ENCODE assay signal across 1 cellular context in genomic region chr12:24561882-24562760, GRCh38.
TF ChIP-seq lines count a peak whose summit lies in the region.

No MANE protein-coding gene starts in this region.

TF ChIP-seq in HepG2, 621 proteins besides CTCF, POLR2A, EP300 and RAD21:
- TF ChIP-seq ZHX1 (CRISPR knock-in tag; IDR thresholded peaks at IDR 0.05; ENCODE audit: low read depth) (no peak), AGO1 (IDR thresholded peaks at IDR 0.05; ENCODE audit: low read depth, low read length, poor library complexity, severe bottlenecking) (peak; percentile 34), REPIN1 (CRISPR knock-in tag; IDR thresholded peaks at IDR 0.05; ENCODE audit: borderline replicate concordance, low read depth) (no peak), ZNF7 (CRISPR knock-in tag; IDR thresholded peaks at IDR 0.05) (0 out of 2 replicates have a peak, but pooled peaks have one; percentile 11), RNF2 (conservative IDR thresholded peaks at IDR 0.05; ENCODE audit: low read depth) (0 out of 2 replicates have a peak, but pooled peaks have one; percentile 31), KLF11 (CRISPR knock-in tag; IDR thresholded peaks at IDR 0.05) (no peak), NRL (CRISPR knock-in tag; IDR thresholded peaks at IDR 0.05; ENCODE audit: borderline replicate concordance) (no peak), HES4 (CRISPR knock-in tag; IDR thresholded peaks at IDR 0.05; ENCODE audit: borderline replicate concordance) (no peak), PBX2 (CRISPR knock-in tag; IDR thresholded peaks at IDR 0.05) (no peak), HNRNPLL (IDR thresholded peaks at IDR 0.05; ENCODE audit: low read depth, low read length, poor library complexity, severe bottlenecking) (peak; percentile 50), ZNF256 (CRISPR knock-in tag; conservative IDR thresholded peaks at IDR 0.05) (no peak), ZNF646 (CRISPR knock-in tag; IDR thresholded peaks at IDR 0.05) (peak; percentile 82)
- TF ChIP-seq, protein P1, sequence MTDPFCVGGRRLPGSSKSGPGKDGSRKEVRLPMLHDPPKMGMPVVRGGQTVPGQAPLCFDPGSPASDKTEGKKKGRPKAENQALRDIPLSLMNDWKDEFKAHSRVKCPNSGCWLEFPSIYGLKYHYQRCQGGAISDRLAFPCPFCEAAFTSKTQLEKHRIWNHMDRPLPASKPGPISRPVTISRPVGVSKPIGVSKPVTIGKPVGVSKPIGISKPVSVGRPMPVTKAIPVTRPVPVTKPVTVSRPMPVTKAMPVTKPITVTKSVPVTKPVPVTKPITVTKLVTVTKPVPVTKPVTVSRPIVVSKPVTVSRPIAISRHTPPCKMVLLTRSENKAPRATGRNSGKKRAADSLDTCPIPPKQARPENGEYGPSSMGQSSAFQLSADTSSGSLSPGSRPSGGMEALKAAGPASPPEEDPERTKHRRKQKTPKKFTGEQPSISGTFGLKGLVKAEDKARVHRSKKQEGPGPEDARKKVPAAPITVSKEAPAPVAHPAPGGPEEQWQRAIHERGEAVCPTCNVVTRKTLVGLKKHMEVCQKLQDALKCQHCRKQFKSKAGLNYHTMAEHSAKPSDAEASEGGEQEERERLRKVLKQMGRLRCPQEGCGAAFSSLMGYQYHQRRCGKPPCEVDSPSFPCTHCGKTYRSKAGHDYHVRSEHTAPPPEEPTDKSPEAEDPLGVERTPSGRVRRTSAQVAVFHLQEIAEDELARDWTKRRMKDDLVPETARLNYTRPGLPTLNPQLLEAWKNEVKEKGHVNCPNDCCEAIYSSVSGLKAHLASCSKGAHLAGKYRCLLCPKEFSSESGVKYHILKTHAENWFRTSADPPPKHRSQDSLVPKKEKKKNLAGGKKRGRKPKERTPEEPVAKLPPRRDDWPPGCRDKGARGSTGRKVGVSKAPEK (CRISPR knock-in tag; IDR thresholded peaks at IDR 0.05; ENCODE audit: borderline replicate concordance) = 0 out of 2 replicates have a peak, but pooled peaks have one; percentile 53
